Comparison of ENCODE assay signal across 21 cellular contexts in the genomic region with DNA sequence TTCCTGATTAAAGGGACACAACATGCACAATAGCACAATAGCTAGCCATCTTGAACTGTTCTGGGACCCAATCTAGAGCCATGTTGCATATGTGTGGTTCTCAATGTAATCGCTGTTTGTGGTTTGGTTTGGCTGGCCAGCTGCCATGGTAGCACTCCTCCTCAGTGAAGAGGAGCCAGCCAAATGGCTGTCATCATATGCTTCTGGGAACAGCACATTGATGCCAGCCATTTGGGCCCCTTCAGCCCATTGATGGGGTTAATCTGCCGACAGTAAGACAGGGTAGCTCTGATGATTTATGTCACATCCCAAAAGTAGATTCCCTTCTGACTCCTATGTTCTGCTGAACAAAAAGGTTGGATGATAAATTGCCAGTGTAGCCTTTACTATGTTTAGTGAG. TPM values are rescaled to one million over a fixed set of nuclear protein-coding genes. Genes with fewer than 3 reads are reported as not detected.
DNase-seq lines count a peak whose midpoint lies in the region; ATAC-seq and TF ChIP-seq lines count a peak whose summit lies in the region.
"Had no signal": no experiment of that assay in that cellular context is flagged by ENCODE, and none has a peak within 500 bp of the region (broad histone marks: within the 10 kb centered on the region; RNA-seq: fewer than 3 reads in every experiment).

No MANE protein-coding gene starts in this region.

- ATAC-seq in HG02571 (IDR thresholded peaks at IDR 0.05; ENCODE audit: unreplicated experiment), result no peak

- intact Hi-C loops in left ventricle myocardium inferior (cut with micrococcal nuclease), result no loop called here

- no peak for TF ChIP-seq CTCF in fibroblast of mammary gland (conservative IDR thresholded peaks at IDR 0.05; ENCODE audit: control insufficient read depth, insufficient read depth, low read depth, low read length)
- no peak for TF ChIP-seq CTCF in left ventricle myocardium inferior (IDR thresholded peaks at IDR 0.05; ENCODE audit: borderline replicate concordance)

- no peaks in the 10 kb centered on the region for H3K27me3 ChIP-seq in left ventricle myocardium inferior (ENCODE audit: low read depth)

- no peaks in the 10 kb centered on the region for H3K36me3 ChIP-seq in left ventricle myocardium inferior

- H3K4me1 ChIP-seq in left ventricle myocardium inferior, result peaks cover 9% of the 10 kb centered on the region

- H3K27ac ChIP-seq in left ventricle myocardium inferior (replicated peaks), result peak overlapping the region; percentile 84
- H3K27ac ChIP-seq: C4-2B, HL-60, KMS-11, SK-N-MC had no signal

- no peak overlapping the region for H3K4me3 ChIP-seq in fibroblast of mammary gland (ENCODE audit: control insufficient read depth, low read depth, low read length)
- no peak overlapping the region for H3K4me3 ChIP-seq in left ventricle myocardium inferior
- H3K4me3 ChIP-seq: SK-N-MC had no signal

- no peaks in the 10 kb centered on the region for H3K9me3 ChIP-seq in left ventricle myocardium inferior (replicated peaks)

- DNase-seq in NCI-H1694 (lab: John Stamatoyannopoulos, UW), result peak; percentile 59
- peak; percentile 28 to 91 for DNase-seq in NCI-H446 (lab: John Stamatoyannopoulos, UW)
- peak; percentile 7 for DNase-seq in fibroblast of mammary gland (ENCODE audit: low read depth)
- DNase-seq in left ventricle myocardium inferior, result peak; percentile 50
- DNase-seq in AG20443 (ENCODE audit: low spot score), result no peak
- DNase-seq in NCI-H2081 treated with DMSO at 0.1 percent for 48 hours (lab: John Stamatoyannopoulos, UW), result no peak
- DNase-seq: DMS153; GF-D8; H9; NCI-H1436; NCI-H2081; NCI-H226; NCI-H69; NK-92 treated with Interleukin-12 subunit alpha and Interleukin-12 subunit beta, amount 100 ng/mL, for 24 hours; SHP77 had no signal

RNA-seq across cellular contexts. Expression of a gene that starts 48.5 kb away (rescaled TPM):
- total RNA-seq in left ventricle myocardium inferior, result not detected
- total RNA-seq: Daoy, H9 had no signal

Comparison
In these comparisons a context has a peak if more than half of its experiments do, and no peak if none do; other contexts are left out.
1. DNase-seq: peak in NCI-H1694 (single experiment), NCI-H446 (2 of 2), fibroblast of mammary gland (single experiment) and left ventricle myocardium inferior (single experiment); none in AG20443 (single experiment) and NCI-H2081 treated with DMSO at 0.1 percent for 48 hours (single experiment).